Comparison of ENCODE assay signal across 20 cellular contexts in genomic region chr14:103803661-103804060, GRCh38. TPM values are rescaled to one million over a fixed set of nuclear protein-coding genes. Genes with fewer than 3 reads are reported as not detected.
DNase-seq lines count a peak whose midpoint lies in the region; ATAC-seq, FAIRE-seq and TF ChIP-seq lines count a peak whose summit lies in the region.
"Had no signal": no experiment of that assay in that cellular context is flagged by ENCODE, and none has a peak within 500 bp of the region (broad histone marks: within the 10 kb centered on the region; RNA-seq: fewer than 3 reads in every experiment).

No MANE protein-coding gene starts in this region.

- H3K36me3 Mint-ChIP-seq in immature natural killer cell, result no peaks in the 10 kb centered on the region
- no peaks in the 10 kb centered on the region for H3K36me3 Mint-ChIP-seq in stimulated activated naive B cell treated with anti-CD40 and anti-IgM and Interleukin-4, amounts not matched to agents 10 μg/mL and 1 μg/mL and 100 μg/mL, for 72 hours
- H3K36me3 Mint-ChIP-seq: activated CD8-positive, alpha-beta memory T cell treated with anti-CD3 and anti-CD28 coated beads, Interleukin-2, amount 10 ng/mL, durations not matched to agents 7 days and 5 days; neural progenitor cell had no signal

- ATAC-seq in omental fat pad (ENCODE audit: low FRiP score) (peak; percentile 61), HG03135 (IDR thresholded peaks at IDR 0.05; ENCODE audit: unreplicated experiment) (no peak)
- no peak for ATAC-seq in stimulated activated naive B cell treated with anti-CD40 and anti-IgM and Interleukin-4, amounts not matched to agents 10 μg/mL and 1 μg/mL and 100 μg/mL, for 72 hours (replicated peaks)
- no peak for ATAC-seq in stimulated activated naive CD8-positive, alpha-beta T cell treated with anti-CD3 and anti-CD28 coated beads, Interleukin-15, amount 100 ng/mL, for 72 hours
- ATAC-seq: activated CD8-positive, alpha-beta memory T cell treated with anti-CD3 and anti-CD28 coated beads, Interleukin-2, amount 10 ng/mL, durations not matched to agents 7 days and 5 days; sciatic nerve had no signal

- no peaks in the 10 kb centered on the region for H3K9me3 ChIP-seq in endothelial cell of umbilical vein (replicated peaks; ENCODE audit: control insufficient read depth, insufficient read depth, low read length)
- H3K9me3 ChIP-seq: BLaER1 treated with 17β-estradiol and CSF1 and Interleukin-3, amounts not matched to agents 10 nM and 100 nM had no signal

- H4K20me1 ChIP-seq in endothelial cell of umbilical vein (replicated peaks; ENCODE audit: control insufficient read depth, extremely low read depth, insufficient read depth, low read length), result peaks cover 2% of the 10 kb centered on the region

- FAIRE-seq in RCC 7860 (lab: Jason Lieb, UNC), result no peak
- FAIRE-seq in endothelial cell of umbilical vein (lab: Jason Lieb, UNC), result peak; percentile 15

- H3K9me3 Mint-ChIP-seq in immature natural killer cell, result no peaks in the 10 kb centered on the region
- no peaks in the 10 kb centered on the region for H3K9me3 Mint-ChIP-seq in stimulated activated naive B cell treated with anti-CD40 and anti-IgM and Interleukin-4, amounts not matched to agents 10 μg/mL and 1 μg/mL and 100 μg/mL, for 72 hours
- no peaks in the 10 kb centered on the region for H3K9me3 Mint-ChIP-seq in stimulated activated naive CD8-positive, alpha-beta T cell treated with anti-CD3 and anti-CD28 coated beads, Interleukin-15, amount 100 ng/mL, for 72 hours
- H3K9me3 Mint-ChIP-seq: activated B cell treated with CpG ODN at 0.5 μM for 24 hours, H9, neural progenitor cell had no signal

- H3K27ac Mint-ChIP-seq in immature natural killer cell, result no peak overlapping the region
- H3K27ac Mint-ChIP-seq in stimulated activated naive B cell treated with anti-CD40 and anti-IgM and Interleukin-4, amounts not matched to agents 10 μg/mL and 1 μg/mL and 100 μg/mL, for 72 hours, result no peak overlapping the region
- no peak overlapping the region for H3K27ac Mint-ChIP-seq in stimulated activated naive CD8-positive, alpha-beta T cell treated with anti-CD3 and anti-CD28 coated beads, Interleukin-15, amount 100 ng/mL, for 72 hours
- H3K27ac Mint-ChIP-seq: activated B cell treated with CpG ODN at 0.5 μM for 24 hours; activated CD8-positive, alpha-beta memory T cell treated with anti-CD3 and anti-CD28 coated beads, Interleukin-2, amount 10 ng/mL, durations not matched to agents 7 days and 5 days; neural progenitor cell had no signal

- H3K36me3 ChIP-seq in endothelial cell of umbilical vein (ENCODE audit: control insufficient read depth in 2 of 2, extremely low read depth in 1 of 2, insufficient read depth in 2 of 2, low read length in 2 of 2), result no peaks in the 10 kb centered on the region
- H3K36me3 ChIP-seq: BLaER1 treated with 17β-estradiol and CSF1 and Interleukin-3, amounts not matched to agents 10 nM and 100 nM; neural progenitor cell had no signal

- no peak overlapping the region for H2AFZ ChIP-seq in endothelial cell of umbilical vein (ENCODE audit: low read depth, low read length)
- H2AFZ ChIP-seq: neural progenitor cell had no signal

- TF ChIP-seq POLR2A in endothelial cell of umbilical vein (IDR thresholded peaks at IDR 0.05; ENCODE audit: low read depth, low read length), result no peak

- no TSS peak for BruUV-seq in endothelial cell of umbilical vein (replicated peaks; lab: Mats Ljungman, UMichigan)

- DNase-seq in EL (peak; percentile 62), RCC 7860 (ENCODE audit: low spot score) (peak; percentile 35), endothelial cell of umbilical vein (ENCODE audit: low read depth, low spot score) (no peak), omental fat pad (ENCODE audit: low spot score) (no peak), immature natural killer cell (no peak)
- no peak for DNase-seq in stimulated activated naive B cell treated with anti-CD40 and anti-IgM and Interleukin-4, amounts not matched to agents 10 μg/mL and 1 μg/mL and 100 μg/mL, for 72 hours
- no peak for DNase-seq in stimulated activated naive CD8-positive, alpha-beta T cell treated with anti-CD3 and anti-CD28 coated beads, Interleukin-15, amount 100 ng/mL, for 72 hours
- DNase-seq: activated B cell treated with CpG ODN at 0.5 μM for 24 hours; activated CD8-positive, alpha-beta memory T cell treated with anti-CD3 and anti-CD28 coated beads, Interleukin-2, amount 10 ng/mL, durations not matched to agents 7 days and 5 days; DND-41; effector CD8-positive, alpha-beta T cell; H9; NCI-H1694; NCI-H510A; stimulated activated CD4-positive, alpha-beta T cell treated with anti-CD3 and anti-CD28 coated beads, Interleukin-2, amount 100 ng/mL, for 48 hours; trophoblast cell had no signal

- intact Hi-C loops in endothelial cell of umbilical vein (cut with micrococcal nuclease), result no loop called here

- no peak overlapping the region for H3K4me2 ChIP-seq in endothelial cell of umbilical vein (ENCODE audit: insufficient read depth, low read length)
- H3K4me2 ChIP-seq: neural progenitor cell had no signal

- H3K4me1 ChIP-seq in endothelial cell of umbilical vein (ENCODE audit: control insufficient read depth, extremely low read depth, insufficient read depth, low read length), result no peaks in the 10 kb centered on the region
- H3K4me1 ChIP-seq: neural progenitor cell had no signal

- H3K4me3 ChIP-seq in endothelial cell of umbilical vein (replicated peaks in 1 of 3; ENCODE audit: insufficient read depth in 1 of 3, low read depth in 1 of 3, low read length in 3 of 3), result no peak overlapping the region
- H3K4me3 ChIP-seq: BLaER1 treated with 17β-estradiol and CSF1 and Interleukin-3, amounts not matched to agents 10 nM and 100 nM; neural progenitor cell had no signal

- H3K9ac ChIP-seq in endothelial cell of umbilical vein (replicated peaks; ENCODE audit: extremely low read depth, insufficient read depth, low read length), result no peak overlapping the region
- H3K9ac ChIP-seq: BLaER1 treated with 17β-estradiol and CSF1 and Interleukin-3, amounts not matched to agents 10 nM and 100 nM; neural progenitor cell had no signal

- no peak overlapping the region for H3K27ac ChIP-seq in endothelial cell of umbilical vein (ENCODE audit: insufficient read depth, low read depth, low read length)
- H3K27ac ChIP-seq: BLaER1 treated with 17β-estradiol and CSF1 and Interleukin-3, amounts not matched to agents 10 nM and 100 nM; neural progenitor cell had no signal

- no peak for TF ChIP-seq CTCF in endothelial cell of umbilical vein (IDR thresholded peaks at IDR 0.05; ENCODE audit: extremely low read depth in 1 of 2, insufficient read depth in 1 of 2, low read depth in 1 of 2, low read length in 2 of 2)
- TF ChIP-seq CTCF in omental fat pad (IDR thresholded peaks at IDR 0.05), result no peak

- H3K27me3 ChIP-seq in endothelial cell of umbilical vein (ENCODE audit: control insufficient read depth in 2 of 2, insufficient read depth in 2 of 2, low read length in 2 of 2), result no peaks in the 10 kb centered on the region
- H3K27me3 ChIP-seq: BLaER1 treated with 17β-estradiol and CSF1 and Interleukin-3, amounts not matched to agents 10 nM and 100 nM; neural progenitor cell had no signal

- CTCF ChIA-PET in endothelial cell of umbilical vein (lab: Charles Lee), result interaction anchor here (3.5 to 7.7 kb wide), 3 partner anchors 97 to 178 kb away, joined by 28 to 253 read pairs (median 143); no protein-coding TSS in a partner anchor

- peaks cover 0 to 3% (median 0%) of the 10 kb centered on the region in 3 donors for H3K27me3 Mint-ChIP-seq in immature natural killer cell (ENCODE audit: low read depth in 3 of 3)
- H3K27me3 Mint-ChIP-seq in stimulated activated naive B cell treated with anti-CD40 and anti-IgM and Interleukin-4, amounts not matched to agents 10 μg/mL and 1 μg/mL and 100 μg/mL, for 72 hours, result no peaks in the 10 kb centered on the region
- H3K27me3 Mint-ChIP-seq in stimulated activated naive CD8-positive, alpha-beta T cell treated with anti-CD3 and anti-CD28 coated beads, Interleukin-15, amount 100 ng/mL, for 72 hours, result no peaks in the 10 kb centered on the region
- H3K27me3 Mint-ChIP-seq: activated B cell treated with CpG ODN at 0.5 μM for 24 hours; activated CD8-positive, alpha-beta memory T cell treated with anti-CD3 and anti-CD28 coated beads, Interleukin-2, amount 10 ng/mL, durations not matched to agents 7 days and 5 days had no signal

- H3K79me2 ChIP-seq in endothelial cell of umbilical vein (ENCODE audit: control insufficient read depth, insufficient read depth, low read length), result peaks cover 11% of the 10 kb centered on the region

- POLR2A ChIA-PET in endothelial cell of umbilical vein (lab: Charles Lee), result no interaction called here

- H3K9me1 ChIP-seq in endothelial cell of umbilical vein (replicated peaks; ENCODE audit: control insufficient read depth, extremely low read depth, insufficient read depth, low read length), result no peaks in the 10 kb centered on the region

- dilution Hi-C loops in endothelial cell of umbilical vein (cut with MboI; ENCODE audit: extremely low pct_ligation_motif_present, low sequenced_read_pairs), result no loop called here

- H3K4me3 Mint-ChIP-seq in immature natural killer cell, result no peak overlapping the region
- no peak overlapping the region for H3K4me3 Mint-ChIP-seq in stimulated activated naive B cell treated with anti-CD40 and anti-IgM and Interleukin-4, amounts not matched to agents 10 μg/mL and 1 μg/mL and 100 μg/mL, for 72 hours
- no peak overlapping the region for H3K4me3 Mint-ChIP-seq in stimulated activated naive CD8-positive, alpha-beta T cell treated with anti-CD3 and anti-CD28 coated beads, Interleukin-15, amount 100 ng/mL, for 72 hours
- H3K4me3 Mint-ChIP-seq: activated B cell treated with CpG ODN at 0.5 μM for 24 hours; activated CD8-positive, alpha-beta memory T cell treated with anti-CD3 and anti-CD28 coated beads, Interleukin-2, amount 10 ng/mL, durations not matched to agents 7 days and 5 days; H9; neural progenitor cell had no signal

- H3K4me1 Mint-ChIP-seq in immature natural killer cell, result peaks cover 4 to 13% of the 10 kb centered on the region in 2 donors
- H3K4me1 Mint-ChIP-seq in stimulated activated naive B cell treated with anti-CD40 and anti-IgM and Interleukin-4, amounts not matched to agents 10 μg/mL and 1 μg/mL and 100 μg/mL, for 72 hours, result peaks cover 15 to 17% of the 10 kb centered on the region in 2 donors
- H3K4me1 Mint-ChIP-seq in stimulated activated naive CD8-positive, alpha-beta T cell treated with anti-CD3 and anti-CD28 coated beads, Interleukin-15, amount 100 ng/mL, for 72 hours, result peaks cover 25% of the 10 kb centered on the region

RNA-seq across cellular contexts. Expression of gene PPP1R13B, which starts 43.7 kb away (rescaled TPM):
- total RNA-seq in endothelial cell of umbilical vein (29.3 and 30.0 TPM in 2 replicates), omental fat pad (10 to 100 TPM in 3 of 4 donors, 1 to 10 TPM in 1; 9.7 to 31.1 (median 15.0) TPM)
- polyA plus RNA-seq in endothelial cell of umbilical vein (10.0 and 10.7 TPM in 2 replicates), immature natural killer cell (1 to 10 TPM in 2 of 3 donors, under 1 TPM in 1; 0.85 to 6.7 (median 4.1) TPM)
- polyA plus RNA-seq in endothelial cell of umbilical vein (2011; cell fraction: cytosol; rRNA removed), result 7.4 and 7.7 TPM in 2 replicates
- polyA plus RNA-seq in endothelial cell of umbilical vein (2011; cell fraction: nucleus; rRNA removed), result 51.1 and 55.4 TPM in 2 replicates
- 10.0 and 12.4 TPM in 2 replicates for polyA plus RNA-seq in endothelial cell of umbilical vein (2012)
- 14.4 and 24.9 TPM in 2 replicates for polyA minus RNA-seq in endothelial cell of umbilical vein
- 4.2 TPM for polyA minus RNA-seq in endothelial cell of umbilical vein (2011; cell fraction: cytosol; rRNA and poly(A)+ RNA removed)
- 25.2 and 30.9 TPM in 2 replicates for polyA minus RNA-seq in endothelial cell of umbilical vein (2011; cell fraction: nucleus; rRNA and poly(A)+ RNA removed)

Comparison
In these comparisons a context has a peak if more than half of its experiments do, and no peak if none do; other contexts are left out.
1. DNase-seq: peak in EL (single experiment) and RCC 7860 (single experiment); none in endothelial cell of umbilical vein (single experiment), omental fat pad (single experiment), immature natural killer cell (0 of 3), stimulated activated naive B cell treated with anti-CD40 and anti-IgM and Interleukin-4, amounts not matched to agents 10 μg/mL and 1 μg/mL and 100 μg/mL, for 72 hours (single experiment) and stimulated activated naive CD8-positive, alpha-beta T cell treated with anti-CD3 and anti-CD28 coated beads, Interleukin-15, amount 100 ng/mL, for 72 hours (0 of 2).